ENCODE assay signal across 1 cellular context in genomic region chr9:19464764-19465570, GRCh38.
TF ChIP-seq lines count a peak whose summit lies in the region.

No MANE protein-coding gene starts in this region.

TF ChIP-seq in HepG2, 621 proteins besides CTCF, POLR2A, EP300 and RAD21 (continued from another document and continues in another):
- TF ChIP-seq ZNF609 (CRISPR knock-in tag; IDR thresholded peaks at IDR 0.05; ENCODE audit: borderline replicate concordance) (no peak), EZH2 (conservative IDR thresholded peaks at IDR 0.05; ENCODE audit: low read depth, low read length) (no peak), ZNF605 (CRISPR knock-in tag; IDR thresholded peaks at IDR 0.05) (no peak), FIP1L1 (IDR thresholded peaks at IDR 0.05; ENCODE audit: borderline replicate concordance, insufficient read depth, low read depth, low read length) (no peak), XBP1 (CRISPR knock-in tag; IDR thresholded peaks at IDR 0.05) (no peak), AGO1 (IDR thresholded peaks at IDR 0.05; ENCODE audit: low read depth, low read length, poor library complexity, severe bottlenecking) (no peak), SALL1 (CRISPR knock-in tag; IDR thresholded peaks at IDR 0.05) (peak; percentile 41; the same call in 1 of the 2 replicates), ETS1 (CRISPR knock-in tag; IDR thresholded peaks at IDR 0.05) (no peak), ZNF792 (CRISPR knock-in tag; IDR thresholded peaks at IDR 0.05) (no peak), PHF20 (CRISPR knock-in tag; IDR thresholded peaks at IDR 0.05) (no peak), ZNF142 (CRISPR knock-in tag; IDR thresholded peaks at IDR 0.05) (no peak), NFAT5 (CRISPR knock-in tag; IDR thresholded peaks at IDR 0.05) (no peak), BRD4 (CRISPR knock-in tag; IDR thresholded peaks at IDR 0.05) (no peak), ZNF816 (CRISPR knock-in tag; IDR thresholded peaks at IDR 0.05; ENCODE audit: borderline replicate concordance) (no peak), HCFC1 (IDR thresholded peaks at IDR 0.05; ENCODE audit: low read depth, low read length) (no peak), HINFP (CRISPR knock-in tag; IDR thresholded peaks at IDR 0.05; ENCODE audit: low read depth) (peak; percentile 92), SATB2 (CRISPR knock-in tag; IDR thresholded peaks at IDR 0.05) (no peak), RAD51 (IDR thresholded peaks at IDR 0.05; ENCODE audit: borderline replicate concordance) (no peak), EED (CRISPR knock-in tag; IDR thresholded peaks at IDR 0.05) (0 out of 2 replicates have a peak, but pooled peaks have one; percentile 0), BRF2 (CRISPR knock-in tag; IDR thresholded peaks at IDR 0.05) (no peak), USF2 (IDR thresholded peaks at IDR 0.05; ENCODE audit: low read depth, low read length) (no peak), USF2 (CRISPR knock-in tag; IDR thresholded peaks at IDR 0.05; ENCODE audit: borderline replicate concordance) (no peak), ZNF616 (CRISPR knock-in tag; IDR thresholded peaks at IDR 0.05; ENCODE audit: low read depth) (no peak), ZMAT3 (CRISPR knock-in tag; conservative IDR thresholded peaks at IDR 0.05) (no peak), BATF2 (CRISPR knock-in tag; IDR thresholded peaks at IDR 0.05) (no peak), ZNF296 (CRISPR knock-in tag; conservative IDR thresholded peaks at IDR 0.05) (no peak), SAP130 (CRISPR knock-in tag; IDR thresholded peaks at IDR 0.05; ENCODE audit: low read depth) (0 out of 2 replicates have a peak, but pooled peaks have one; percentile 9), MYPOP (CRISPR knock-in tag; IDR thresholded peaks at IDR 0.05) (peak; percentile 84), ZBTB43 (CRISPR knock-in tag; conservative IDR thresholded peaks at IDR 0.05) (no peak)
